Comparison of ENCODE assay signal across 8 cellular contexts in genomic region chr19:58520257-58520599, GRCh38. TPM values are rescaled to one million over a fixed set of nuclear protein-coding genes. Genes with fewer than 3 reads are reported as not detected.
DNase-seq lines count a peak whose midpoint lies in the region; ATAC-seq and TF ChIP-seq lines count a peak whose summit lies in the region.

No MANE protein-coding gene starts in this region.

- DNase-seq in HCT116 (ENCODE audit: low read depth, low spot score) = no peak
- DNase-seq in activated CD8-positive, alpha-beta T cell treated with anti-CD3 and anti-CD28 coated beads for 36 hours = no peak
- no peak for DNase-seq in right cardiac atrium
- no peak for DNase-seq in NCI-H1694 treated with DMSO at 0.1 percent for 48 hours (lab: John Stamatoyannopoulos, UW)

- no peaks in the 10 kb centered on the region for H3K27me3 ChIP-seq in HCT116 (ENCODE audit: insufficient read depth, low read length)
- H3K27me3 ChIP-seq in right cardiac atrium (ENCODE audit: control insufficient read depth, insufficient read depth) = no peaks in the 10 kb centered on the region

- H3K36me3 Mint-ChIP-seq in activated CD8-positive, alpha-beta T cell treated with anti-CD3 and anti-CD28 coated beads for 36 hours (ENCODE audit: low read depth) = peaks cover 12% of the 10 kb centered on the region

- TF ChIP-seq POLR2A in HCT116 (IDR thresholded peaks at IDR 0.05; ENCODE audit: borderline replicate concordance, extremely low read depth, insufficient read depth, insufficient read length) = no peak

- WGBS in right cardiac atrium = 15% methylated on average over 7 of the region's 7 CpGs

- no peaks in the 10 kb centered on the region for H3K27me3 Mint-ChIP-seq in activated CD8-positive, alpha-beta T cell treated with anti-CD3 and anti-CD28 coated beads for 36 hours

- no peak overlapping the region for H2AFZ ChIP-seq in HCT116 (ENCODE audit: low read depth, low read length, poor library complexity, severe bottlenecking)

- CTCF ChIA-PET in HCT116 (lab: Charles Lee) = interaction anchor here (0.6 to 3.3 kb wide), 15 partner anchors 8 to 626 kb away, joined by 3 to 20 read pairs (median 4); partner anchors contain the start of genes CHMP2A, TRIM28, ZNF497 and ZNF544
- CTCF ChIA-PET in activated CD8-positive, alpha-beta T cell treated with anti-CD3 and anti-CD28 coated beads for 36 hours (lab: Charles Lee) = interaction anchor here (0.6 to 5.5 kb wide), 37 partner anchors 9 to 215 kb away, joined by 3 to 131 read pairs (median 5); partner anchors contain the start of genes CHMP2A, ERVK3-1, SLC27A5 and TRIM28

- no peaks in the 10 kb centered on the region for H4K20me1 ChIP-seq in HCT116 (ENCODE audit: insufficient read depth)

- H3K27ac ChIP-seq in HCT116 (ENCODE audit: low read depth, low read length) (peak overlapping the region; percentile 91), right cardiac atrium (ENCODE audit: low read length) (peak overlapping the region; percentile 80), skin epidermis (peak overlapping the region; percentile 81 to 98 (median 95))

- POLR2A ChIA-PET in HCT116 (lab: Charles Lee) = interaction anchor here (0.7 to 3.8 kb wide), 12 partner anchors 19 to 158 kb away, joined by 3 to 33 read pairs (median 4); partner anchors contain the start of genes CHMP2A, TRIM28, ZNF497 and ZNF584
- POLR2A ChIA-PET in activated CD8-positive, alpha-beta T cell treated with anti-CD3 and anti-CD28 coated beads for 36 hours (lab: Charles Lee) = interaction anchor here (0.8 to 10.2 kb wide), 29 partner anchors 9 to 1108 kb away, joined by 3 to 164 read pairs (median 6); partner anchors contain the start of genes CHMP2A, RPS5, TRIM28 and ZNF274

- no peak for TF ChIP-seq RAD21 in HCT116 (IDR thresholded peaks at IDR 0.05; ENCODE audit: low read depth)

- H3K9me2 ChIP-seq in HCT116 (ENCODE audit: insufficient read depth) = no peaks in the 10 kb centered on the region

- H3K9me3 ChIP-seq in HCT116 (ENCODE audit: control insufficient read depth in 1 of 2, insufficient read depth in 1 of 2, low read depth in 1 of 2, low read length in 2 of 2) (no peaks in the 10 kb centered on the region), right cardiac atrium (ENCODE audit: control insufficient read depth, low read length) (no peaks in the 10 kb centered on the region)

- intact Hi-C loops in HCT116 (cut with micrococcal nuclease) = loop anchor here (2.0 kb wide), 1 partner anchor 53 kb away; the partner anchor contains the start of gene MZF1
- intact Hi-C loops in activated CD8-positive, alpha-beta T cell treated with anti-CD3 and anti-CD28 coated beads for 36 hours (cut with micrococcal nuclease) = no loop called here
- intact Hi-C loops in right cardiac atrium (cut with DNase I) = no loop called here

- H3K4me2 ChIP-seq in HCT116 (ENCODE audit: low read length) = peak overlapping the region; percentile 91

- no peaks in the 10 kb centered on the region for H3K9me3 Mint-ChIP-seq in activated CD8-positive, alpha-beta T cell treated with anti-CD3 and anti-CD28 coated beads for 36 hours

- peak overlapping the region; percentile 78 to 90 for H3K4me3 ChIP-seq in HCT116 (replicated peaks in 1 of 2; ENCODE audit: low read depth in 1 of 2, low read length in 2 of 2)
- peak overlapping the region; percentile 45 for H3K4me3 ChIP-seq in right cardiac atrium (ENCODE audit: low read length)
- H3K4me3 ChIP-seq in skin epidermis = peak overlapping the region; percentile 71 to 91 (median 81)

- peaks cover 2 to 17% of the 10 kb centered on the region in 2 experiments; a peak in 2 of 4 replicates for H3K36me3 ChIP-seq in HCT116 (ENCODE audit: control insufficient read depth in 1 of 2, insufficient read depth in 2 of 2, low read length in 2 of 2)

- 0 out of 6 replicates have a peak, but pooled peaks of 1 of the 3 experiments have one; percentile 0 for TF ChIP-seq CTCF in HCT116 (IDR thresholded peaks at IDR 0.05 in 2 of 3, conservative IDR thresholded peaks at IDR 0.05 in 1 of 3; ENCODE audit: borderline replicate concordance in 1 of 3, insufficient read depth in 1 of 3, low read depth in 2 of 3, low read length in 2 of 3)
- TF ChIP-seq CTCF in activated CD8-positive, alpha-beta T cell treated with anti-CD3 and anti-CD28 coated beads for 36 hours (IDR thresholded peaks at IDR 0.05) = no peak

- RAD21 ChIA-PET in HCT116 (lab: Charles Lee; ENCODE audit: low non-redundant PET in 1 of 2, low total read pairs in 2 of 2, uncharacterized antibody in 2 of 2, unreplicated experiment in 2 of 2) = interaction anchor here (1.0 to 2.2 kb wide), 3 partner anchors 35 to 61 kb away, joined by 6 to 8 read pairs (median 7); partner anchors contain the start of gene CHMP2A (in 1 of the 2)

- H3K4me1 ChIP-seq in HCT116 (ENCODE audit: control insufficient read depth in 1 of 2, insufficient read depth in 2 of 2, low read length in 2 of 2) = peaks cover 12 to 31% of the 10 kb centered on the region in 2 experiments
- peaks cover 3% of the 10 kb centered on the region for H3K4me1 ChIP-seq in right cardiac atrium (ENCODE audit: control insufficient read depth, insufficient read depth, low read length)

- peaks cover 33% of the 10 kb centered on the region for H3K4me1 Mint-ChIP-seq in activated CD8-positive, alpha-beta T cell treated with anti-CD3 and anti-CD28 coated beads for 36 hours (ENCODE audit: low read depth)

- H3K79me2 ChIP-seq in HCT116 (ENCODE audit: insufficient read depth, low read length) = peaks cover 37% of the 10 kb centered on the region

- peak overlapping the region; percentile 84 for H3K9ac ChIP-seq in HCT116 (ENCODE audit: low read length)

- H3K27ac Mint-ChIP-seq in activated CD8-positive, alpha-beta T cell treated with anti-CD3 and anti-CD28 coated beads for 36 hours = peak overlapping the region; percentile 96

- peak overlapping the region; percentile 88 for H3K4me3 Mint-ChIP-seq in activated CD8-positive, alpha-beta T cell treated with anti-CD3 and anti-CD28 coated beads for 36 hours

- TSS peak; percentile 64 for BruUV-seq in HCT116 (replicated peaks; lab: Mats Ljungman, UMichigan)

- ATAC-seq in HCT116 (no peak), right cardiac atrium (no peak), GM21526 (IDR thresholded peaks at IDR 0.05; ENCODE audit: low FRiP score, unreplicated experiment) (no peak), HG02588 (IDR thresholded peaks at IDR 0.05; ENCODE audit: unreplicated experiment) (no peak), GM19395 (IDR thresholded peaks at IDR 0.05; ENCODE audit: unreplicated experiment) (no peak)
- no peak for ATAC-seq in activated CD8-positive, alpha-beta T cell treated with anti-CD3 and anti-CD28 coated beads for 36 hours

TF ChIP-seq in HCT116, 20 proteins besides CTCF, POLR2A, EP300 and RAD21:
- TF ChIP-seq JUND (IDR thresholded peaks at IDR 0.05) = no peak
TF ChIP-seq in HCT116: peak in this region for 0.

RNA-seq across cellular contexts. Expression of gene ZBTB45, which starts 0.6 kb away (rescaled TPM):
- total RNA-seq in HCT116 (2021; ENCODE audit: unreplicated experiment) = 12.0 TPM
- polyA plus RNA-seq in HCT116 (2012) = 10.6 and 10.8 TPM in 2 replicates
- 1 to 10 TPM; 7.4 to 7.9 TPM for total RNA-seq in activated CD8-positive, alpha-beta T cell treated with anti-CD3 and anti-CD28 coated beads for 36 hours
- 10 to 100 TPM in 3 of 4 donors, 1 to 10 TPM in 1; 9.9 to 13.1 (median 11.1) TPM for total RNA-seq in right cardiac atrium
- polyA plus RNA-seq in right cardiac atrium = 7.0 TPM

RNA-seq across cellular contexts. Expression of gene SLC27A5, which starts 8.4 kb away (rescaled TPM):
- total RNA-seq in HCT116 (2021; ENCODE audit: unreplicated experiment) = 27.1 TPM
- 39.5 and 45.9 TPM in 2 replicates for polyA plus RNA-seq in HCT116 (2012)
- 10 to 100 TPM; 21.7 to 26.6 TPM for total RNA-seq in activated CD8-positive, alpha-beta T cell treated with anti-CD3 and anti-CD28 coated beads for 36 hours
- 1 to 10 TPM; 5.3 to 8.1 (median 7.5) TPM for total RNA-seq in right cardiac atrium
- polyA plus RNA-seq in right cardiac atrium = 7.6 TPM

RNA-seq across cellular contexts. Expression of gene TRIM28, which starts 23.6 kb away (rescaled TPM):
- total RNA-seq in HCT116 (2021; ENCODE audit: unreplicated experiment) (908 TPM), right cardiac atrium (100 to 1,000 TPM; 139 to 161 (median 148) TPM)
- 1,271 and 1,421 TPM in 2 replicates for polyA plus RNA-seq in HCT116 (2012)
- 100 to 1,000 TPM; 527 to 550 TPM for total RNA-seq in activated CD8-positive, alpha-beta T cell treated with anti-CD3 and anti-CD28 coated beads for 36 hours
- 98.7 TPM for polyA plus RNA-seq in right cardiac atrium

RNA-seq across cellular contexts. Expression of gene CHMP2A, which starts 34.7 kb away (rescaled TPM):
- total RNA-seq in HCT116 (2021; ENCODE audit: unreplicated experiment) (125 TPM), right cardiac atrium (100 to 1,000 TPM; 106 to 116 (median 114) TPM)
- 183 and 204 TPM in 2 replicates for polyA plus RNA-seq in HCT116 (2012)
- total RNA-seq in activated CD8-positive, alpha-beta T cell treated with anti-CD3 and anti-CD28 coated beads for 36 hours = 10 to 100 TPM; 88.3 to 90.0 TPM
- polyA plus RNA-seq in right cardiac atrium = 196 TPM

RNA-seq across cellular contexts. Expression of gene UBE2M, which starts 38.2 kb away (rescaled TPM):
- total RNA-seq in HCT116 (2021; ENCODE audit: unreplicated experiment) (120 TPM), right cardiac atrium (100 to 1,000 TPM; 117 to 137 (median 123) TPM)
- 164 and 172 TPM in 2 replicates for polyA plus RNA-seq in HCT116 (2012)
- 100 to 1,000 TPM; 107 to 114 TPM for total RNA-seq in activated CD8-positive, alpha-beta T cell treated with anti-CD3 and anti-CD28 coated beads for 36 hours
- polyA plus RNA-seq in right cardiac atrium = 92.7 TPM
